ENCODE assay signal across 20 cellular contexts in the genomic region with DNA sequence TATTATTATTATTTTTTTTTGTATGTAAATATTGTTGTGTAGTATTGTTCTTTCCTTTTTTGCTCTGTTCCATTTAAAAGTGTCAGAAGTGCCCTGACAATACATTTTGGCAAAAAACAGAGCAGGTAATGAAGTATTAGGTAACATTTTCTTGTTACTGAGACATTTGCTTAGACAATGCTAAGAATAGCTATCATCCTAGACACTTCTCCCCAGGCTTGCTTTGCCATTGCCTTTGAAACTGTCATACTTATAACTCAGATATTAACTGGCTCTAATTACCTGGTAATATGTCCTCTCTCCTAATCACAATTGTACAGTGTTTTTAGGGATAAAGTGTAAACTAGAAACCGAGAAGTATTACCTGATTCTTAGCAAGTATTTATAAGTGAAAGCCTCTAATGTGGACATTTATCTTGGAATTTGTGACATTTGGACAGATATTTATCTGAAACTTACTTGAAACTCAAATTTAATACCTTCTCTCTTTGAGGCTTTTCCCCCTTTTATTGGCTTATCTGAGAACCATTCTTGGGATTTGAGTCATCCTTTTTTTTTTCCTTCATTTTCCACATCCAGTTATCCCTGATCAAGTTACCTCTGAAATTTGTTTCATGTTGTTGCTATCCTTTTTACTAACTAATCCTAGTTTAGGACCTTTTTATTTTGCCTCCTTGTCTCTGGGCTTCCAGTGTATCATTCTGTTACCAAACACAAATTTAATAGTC. TPM values are rescaled to one million over a fixed set of nuclear protein-coding genes. Genes with fewer than 3 reads are reported as not detected.
DNase-seq lines count a peak whose midpoint lies in the region; ATAC-seq and TF ChIP-seq lines count a peak whose summit lies in the region.
"Had no signal": no experiment of that assay in that cellular context is flagged by ENCODE, and none has a peak within 500 bp of the region (broad histone marks: within the 10 kb centered on the region; RNA-seq: fewer than 3 reads in every experiment).

No MANE protein-coding gene starts in this region.

- TF ChIP-seq CTCF in RWPE2 (IDR thresholded peaks at IDR 0.05; ENCODE audit: poor library complexity, severe bottlenecking), result no peak
- TF ChIP-seq CTCF in fibroblast of lung (conservative IDR thresholded peaks at IDR 0.05 in 1 of 2, IDR thresholded peaks at IDR 0.05 in 1 of 2; ENCODE audit: low read depth in 1 of 2, low read length in 2 of 2), result no peak
- no peak for TF ChIP-seq CTCF in gastrocnemius medialis (IDR thresholded peaks at IDR 0.05 in 4 of 5, conservative IDR thresholded peaks at IDR 0.05 in 1 of 5)
- no peak for TF ChIP-seq CTCF in H9 (conservative IDR thresholded peaks at IDR 0.05)

- H3K23ac ChIP-seq in mesendoderm (ENCODE audit: low read length) (no peak overlapping the region), H9 (ENCODE audit: insufficient read length, low read depth, low read length) (no peak overlapping the region)

- no peak for TF ChIP-seq POLR2A in gastrocnemius medialis (IDR thresholded peaks at IDR 0.05)

- H3K18ac ChIP-seq in mesendoderm (ENCODE audit: low read length) (no peak overlapping the region), H9 (ENCODE audit: insufficient read length, low read depth, low read length) (no peak overlapping the region)

- H3K4ac ChIP-seq in mesendoderm (ENCODE audit: low read depth, low read length), result no peak overlapping the region
- H3K4ac ChIP-seq in H9 (ENCODE audit: low read depth, low read length), result no peak overlapping the region

- no peak overlapping the region for H4K91ac ChIP-seq in H9 (ENCODE audit: insufficient read length, low read depth, low read length)

- H2BK120ac ChIP-seq in mesendoderm (ENCODE audit: low read depth, low read length), result no peak overlapping the region
- H2BK120ac ChIP-seq in H9 (ENCODE audit: low read depth, low read length, poor library complexity, severe bottlenecking), result no peak overlapping the region

- H3K4me3 ChIP-seq in RWPE2 (ENCODE audit: severe bottlenecking), result no peak overlapping the region
- H3K4me3 ChIP-seq in fibroblast of lung (replicated peaks in 1 of 4; ENCODE audit: control extremely low read depth in 1 of 4, insufficient read depth in 1 of 4, low read depth in 3 of 4, low read length in 4 of 4), result no peak overlapping the region
- no peak overlapping the region for H3K4me3 ChIP-seq in gastrocnemius medialis
- H3K4me3 ChIP-seq in mesendoderm (ENCODE audit: low read length), result no peak overlapping the region
- H3K4me3 ChIP-seq: ascending aorta, heart left ventricle, neural progenitor cell, stomach, upper lobe of right lung had no signal

- no peak overlapping the region for H2BK20ac ChIP-seq in H9 (ENCODE audit: low read depth, low read length, poor library complexity, severe bottlenecking)

- H3K4me1 Mint-ChIP-seq in activated T-cell treated with anti-CD3 and anti-CD28 coated beads, Interleukin-2, amount 50 U/mL, for 72 hours (ENCODE audit: low read depth), result peaks cover 68% of the 10 kb centered on the region
- peaks cover 84% of the 10 kb centered on the region for H3K4me1 Mint-ChIP-seq in activated T-cell treated with anti-CD3 and anti-CD28 coated beads, Interleukin-2, amount 50 U/mL, for 24 hours (ENCODE audit: low read depth)
- peaks cover 4 to 7% of the 10 kb centered on the region in 2 experiments for H3K4me1 Mint-ChIP-seq in H9
- H3K4me1 Mint-ChIP-seq: neural progenitor cell had no signal

- no peak for DNase-seq in activated T-cell treated with anti-CD3 and anti-CD28 coated beads, Interleukin-2, amount 50 U/mL, for 72 hours
- DNase-seq in activated T-cell treated with anti-CD3 and anti-CD28 coated beads, Interleukin-2, amount 50 U/mL, for 24 hours, result no peak
- DNase-seq in RWPE2 (ENCODE audit: low spot score), result no peak
- peak; percentile 26 to 57 for DNase-seq in fibroblast of lung (ENCODE audit: low read depth in 2 of 2)
- DNase-seq in gastrocnemius medialis, result no peak
- DNase-seq in mesendoderm, result no peak
- no peak for DNase-seq in H9
- DNase-seq: 8988T; activated effector memory CD4-positive, alpha-beta T cell treated with Interleukin-2 at 50 U/mL for 16 hours; heart left ventricle; NCI-H1694; NK-92 treated with Interleukin-12 subunit alpha and Interleukin-12 subunit beta, amount 100 ng/mL, for 24 hours; stomach; upper lobe of right lung had no signal

- H3K9ac ChIP-seq in fibroblast of lung (ENCODE audit: insufficient read depth, low read length) (no peak overlapping the region), mesendoderm (ENCODE audit: low read length) (no peak overlapping the region), H9 (ENCODE audit: extremely low read depth, insufficient read length, low read length) (no peak overlapping the region)
- H3K9ac ChIP-seq: neural progenitor cell had no signal

- H4K5ac ChIP-seq in mesendoderm (ENCODE audit: low read length) (no peak overlapping the region), H9 (ENCODE audit: insufficient read length, low read depth, low read length) (no peak overlapping the region)

- H3K4me3 Mint-ChIP-seq in activated T-cell treated with anti-CD3 and anti-CD28 coated beads, Interleukin-2, amount 50 U/mL, for 72 hours, result no peak overlapping the region
- H3K4me3 Mint-ChIP-seq in activated T-cell treated with anti-CD3 and anti-CD28 coated beads, Interleukin-2, amount 50 U/mL, for 24 hours, result no peak overlapping the region
- no peak overlapping the region for H3K4me3 Mint-ChIP-seq in H9
- H3K4me3 Mint-ChIP-seq: CD14-positive monocyte; dendritic cell treated with granulocyte-macrophage colony-stimulating factor and Interleukin-4, amounts not matched to agents 40 ng/mL and 50 ng/mL, for 4 days; neural progenitor cell had no signal

- no peaks in the 10 kb centered on the region for H3K9me3 Mint-ChIP-seq in activated T-cell treated with anti-CD3 and anti-CD28 coated beads, Interleukin-2, amount 50 U/mL, for 72 hours
- no peaks in the 10 kb centered on the region for H3K9me3 Mint-ChIP-seq in activated T-cell treated with anti-CD3 and anti-CD28 coated beads, Interleukin-2, amount 50 U/mL, for 24 hours
- no peaks in the 10 kb centered on the region for H3K9me3 Mint-ChIP-seq in H9
- H3K9me3 Mint-ChIP-seq: CD14-positive monocyte; dendritic cell treated with granulocyte-macrophage colony-stimulating factor and Interleukin-4, amounts not matched to agents 40 ng/mL and 50 ng/mL, for 4 days; neural progenitor cell had no signal

- intact Hi-C loops in gastrocnemius medialis (cut with DNase I; ENCODE audit: low total_unique reads), result no loop called here

- peaks cover 36% of the 10 kb centered on the region for H3K4me1 ChIP-seq in RWPE2 (ENCODE audit: insufficient read depth, poor library complexity, severe bottlenecking)
- peaks cover 4% of the 10 kb centered on the region for H3K4me1 ChIP-seq in fibroblast of lung (ENCODE audit: control insufficient read depth, extremely low read depth, insufficient read depth, low read length)
- H3K4me1 ChIP-seq in gastrocnemius medialis, result peaks cover 82 to 90% of the 10 kb centered on the region in 2 donors
- no peaks in the 10 kb centered on the region for H3K4me1 ChIP-seq in mesendoderm (ENCODE audit: control insufficient read depth, low read depth, low read length)
- no peaks in the 10 kb centered on the region; the same call in 1 of the 2 replicates for H3K4me1 ChIP-seq in H9 (ENCODE audit: insufficient read depth, low read length)
- H3K4me1 ChIP-seq: neural progenitor cell had no signal

- H3K27me3 Mint-ChIP-seq in activated T-cell treated with anti-CD3 and anti-CD28 coated beads, Interleukin-2, amount 50 U/mL, for 72 hours (ENCODE audit: low read depth), result no peaks in the 10 kb centered on the region
- no peaks in the 10 kb centered on the region for H3K27me3 Mint-ChIP-seq in activated T-cell treated with anti-CD3 and anti-CD28 coated beads, Interleukin-2, amount 50 U/mL, for 24 hours
- no peaks in the 10 kb centered on the region for H3K27me3 Mint-ChIP-seq in H9 (ENCODE audit: low read depth)
- H3K27me3 Mint-ChIP-seq: dendritic cell treated with granulocyte-macrophage colony-stimulating factor and Interleukin-4, amounts not matched to agents 40 ng/mL and 50 ng/mL, for 4 days had no signal

- H3K36me3 ChIP-seq in RWPE2 (ENCODE audit: low read depth) (peaks cover 39% of the 10 kb centered on the region), fibroblast of lung (ENCODE audit: control insufficient read depth, insufficient read depth, low read length) (no peaks in the 10 kb centered on the region), gastrocnemius medialis (no peaks in the 10 kb centered on the region), mesendoderm (ENCODE audit: control insufficient read depth, insufficient read depth, low read length) (no peaks in the 10 kb centered on the region)
- H3K36me3 ChIP-seq: ascending aorta, neural progenitor cell had no signal

- H3K56ac ChIP-seq in mesendoderm (ENCODE audit: low read length), result no peak overlapping the region
- H3K56ac ChIP-seq in H9 (ENCODE audit: insufficient read length, low read depth, low read length), result no peak overlapping the region

- H3K4me2 ChIP-seq in fibroblast of lung (ENCODE audit: extremely low read depth, insufficient read depth, low read length) (peak overlapping the region; percentile 37), mesendoderm (ENCODE audit: low read length) (no peak overlapping the region), H9 (ENCODE audit: insufficient read depth, insufficient read length, low read length) (no peak overlapping the region)
- H3K4me2 ChIP-seq: neural progenitor cell had no signal

- peak overlapping the region; percentile 23 for H3K27ac Mint-ChIP-seq in activated T-cell treated with anti-CD3 and anti-CD28 coated beads, Interleukin-2, amount 50 U/mL, for 72 hours
- H3K27ac Mint-ChIP-seq in activated T-cell treated with anti-CD3 and anti-CD28 coated beads, Interleukin-2, amount 50 U/mL, for 24 hours, result no peak overlapping the region
- peak overlapping the region in 1 of 3 experiments; percentile 81; a peak in 3 of 7 replicates for H3K27ac Mint-ChIP-seq in H9
- H3K27ac Mint-ChIP-seq: dendritic cell treated with granulocyte-macrophage colony-stimulating factor and Interleukin-4, amounts not matched to agents 40 ng/mL and 50 ng/mL, for 4 days; neural progenitor cell had no signal

- H2BK15ac ChIP-seq in mesendoderm (replicated peaks; ENCODE audit: low read depth) (no peak overlapping the region), H9 (ENCODE audit: low read depth, low read length) (no peak overlapping the region)

- H3K27ac ChIP-seq in RWPE2 (ENCODE audit: poor library complexity, severe bottlenecking), result peak overlapping the region; percentile 28
- H3K27ac ChIP-seq in fibroblast of lung (ENCODE audit: insufficient read depth, low read length), result no peak overlapping the region
- H3K27ac ChIP-seq in gastrocnemius medialis, result peak overlapping the region in 3 of 4 donors; percentile 5 to 36 (median 17)
- no peak overlapping the region for H3K27ac ChIP-seq in mesendoderm (ENCODE audit: low read depth, low read length)
- H3K27ac ChIP-seq in H9 (ENCODE audit: insufficient read length, low read depth, low read length), result no peak overlapping the region
- H3K27ac ChIP-seq: ascending aorta, heart left ventricle, neural progenitor cell, stomach, upper lobe of right lung had no signal

- H3K9me3 ChIP-seq in RWPE2 (ENCODE audit: severe bottlenecking), result no peaks in the 10 kb centered on the region
- H3K9me3 ChIP-seq in fibroblast of lung (ENCODE audit: control insufficient read depth, insufficient read depth, low read depth, low read length), result no peaks in the 10 kb centered on the region
- H3K9me3 ChIP-seq in gastrocnemius medialis, result no peaks in the 10 kb centered on the region
- H3K9me3 ChIP-seq in H9 (ENCODE audit: control insufficient read depth, low read depth, low read length), result no peaks in the 10 kb centered on the region
- H3K9me3 ChIP-seq: ascending aorta, stomach, upper lobe of right lung had no signal

- H2AK5ac ChIP-seq in mesendoderm (ENCODE audit: low read length) (no peak overlapping the region), H9 (ENCODE audit: insufficient read length, low read length) (no peak overlapping the region)

- H3K23me2 ChIP-seq in H9 (ENCODE audit: insufficient read length, low read depth, low read length, poor library complexity, severe bottlenecking), result no peaks in the 10 kb centered on the region

- no peak for ATAC-seq in activated T-cell treated with anti-CD3 and anti-CD28 coated beads, Interleukin-2, amount 50 U/mL, for 72 hours (replicated peaks in 1 of 2)
- ATAC-seq in RWPE2 (ENCODE audit: low read depth), result no peak
- no peak for ATAC-seq in gastrocnemius medialis
- no peak for ATAC-seq in activated CD4-positive, CD25-positive, alpha-beta regulatory T cell treated with anti-CD3 and anti-CD28 coated beads, Interleukin-2, amount 50 U/mL, for 24 hours
- ATAC-seq: heart left ventricle, Right ventricle myocardium inferior, upper lobe of right lung had no signal

- no CpG with 5 or more reads among the region's 1 CpG for WGBS in mesendoderm (ENCODE audit: extremely low coverage, insufficient coverage, low lambda C conversion rate)
- WGBS in H9 (ENCODE audit: extremely low coverage, insufficient read length, low lambda C conversion rate), result no CpG with 5 or more reads among the region's 1 CpG

- H4K8ac ChIP-seq in mesendoderm (ENCODE audit: low read depth, low read length), result no peak overlapping the region
- no peak overlapping the region for H4K8ac ChIP-seq in H9 (replicated peaks; ENCODE audit: insufficient read length, low read depth, low read length)

- no peak overlapping the region for H3K14ac ChIP-seq in H9 (ENCODE audit: insufficient read depth, low read length)

- H3K27me3 ChIP-seq in RWPE2 (ENCODE audit: insufficient read depth, poor library complexity, severe bottlenecking), result no peaks in the 10 kb centered on the region
- no peaks in the 10 kb centered on the region for H3K27me3 ChIP-seq in fibroblast of lung (ENCODE audit: control insufficient read depth, insufficient read depth, low read length)
- H3K27me3 ChIP-seq in gastrocnemius medialis, result no peaks in the 10 kb centered on the region
- H3K27me3 ChIP-seq in mesendoderm (ENCODE audit: insufficient read depth, low read length, poor library complexity), result no peaks in the 10 kb centered on the region
- H3K27me3 ChIP-seq in H9 (ENCODE audit: insufficient read depth, low read length), result no peaks in the 10 kb centered on the region
- H3K27me3 ChIP-seq: ascending aorta, heart left ventricle, neural progenitor cell, stomach, upper lobe of right lung had no signal

- H2BK12ac ChIP-seq in H9 (ENCODE audit: insufficient read length, low read depth, low read length), result no peak overlapping the region

- H2BK5ac ChIP-seq in mesendoderm (ENCODE audit: low read length), result no peak overlapping the region
- H2BK5ac ChIP-seq in H9 (ENCODE audit: insufficient read length, low read length), result no peak overlapping the region

- peaks cover 2 to 13% of the 10 kb centered on the region in 2 donors for H3K36me3 Mint-ChIP-seq in activated T-cell treated with anti-CD3 and anti-CD28 coated beads, Interleukin-2, amount 50 U/mL, for 72 hours (ENCODE audit: insufficient read depth in 2 of 2)
- peaks cover 60% of the 10 kb centered on the region for H3K36me3 Mint-ChIP-seq in activated T-cell treated with anti-CD3 and anti-CD28 coated beads, Interleukin-2, amount 50 U/mL, for 24 hours (ENCODE audit: low read depth)
- H3K36me3 Mint-ChIP-seq in H9 (ENCODE audit: insufficient read depth in 1 of 3, low read depth in 3 of 3), result peaks cover 5 to 10% (median 5%) of the 10 kb centered on the region in 3 experiments; a peak in 6 of 7 replicates

- H4K20me1 ChIP-seq in fibroblast of lung (ENCODE audit: control insufficient read depth, extremely low read depth, insufficient read depth, low read length) (peaks cover 6% of the 10 kb centered on the region), H9 (ENCODE audit: control insufficient read depth, insufficient read depth, insufficient read length) (no peaks in the 10 kb centered on the region)

- H3K79me1 ChIP-seq in mesendoderm (ENCODE audit: low read length), result peaks cover 2% of the 10 kb centered on the region
- no peaks in the 10 kb centered on the region for H3K79me1 ChIP-seq in H9 (ENCODE audit: insufficient read depth, low read depth, low read length, poor library complexity, severe bottlenecking)

- in situ Hi-C loops in gastrocnemius medialis (cut with MboI; ENCODE audit: low sequenced_read_pairs in 4 of 4), result loop anchor here in 1 of 4 donors (25.0 kb wide), 1 partner anchor 200 kb away; a partner anchor contains a TSS

- no peak overlapping the region for H2AFZ ChIP-seq in fibroblast of lung (ENCODE audit: low read length)
- no peak overlapping the region for H2AFZ ChIP-seq in H9 (ENCODE audit: low read length)
- H2AFZ ChIP-seq: neural progenitor cell had no signal

- no peak overlapping the region for H3T11ph ChIP-seq in H9 (ENCODE audit: low read length)

- H3K79me2 ChIP-seq in fibroblast of lung (ENCODE audit: control insufficient read depth, insufficient read depth, low read length), result peaks cover 93% of the 10 kb centered on the region
- H3K79me2 ChIP-seq in mesendoderm (ENCODE audit: control insufficient read depth, insufficient read depth, low read length), result peaks cover 78% of the 10 kb centered on the region
- H3K79me2 ChIP-seq in H9 (ENCODE audit: insufficient read depth, low read length), result peaks cover 61% of the 10 kb centered on the region; the same call in 1 of the 2 replicates

RNA-seq across cellular contexts. Expression of a gene that starts 13.1 kb away (rescaled TPM):
- 100 to 1,000 TPM; 206 to 227 TPM for total RNA-seq in activated T-cell treated with anti-CD3 and anti-CD28 coated beads, Interleukin-2, amount 50 U/mL, for 72 hours
- total RNA-seq in fibroblast of lung (15.7 and 27.9 TPM in 2 replicates), gastrocnemius medialis (10 to 100 TPM; 46.3 to 85.6 (median 68.3) TPM), H9 (2021) (158 and 161 TPM in 2 replicates)
- polyA plus RNA-seq in fibroblast of lung, result 52.4 and 62.3 TPM in 2 replicates
- polyA plus RNA-seq in fibroblast of lung (2012), result 54.7 and 56.4 TPM in 2 replicates
- polyA minus RNA-seq in fibroblast of lung (ENCODE audit: low replicate concordance), result 19.0 and 31.7 TPM in 2 replicates
- polyA plus RNA-seq in mesendoderm (2013, experiment 1 of 2), result 79.2 TPM
- polyA plus RNA-seq in mesendoderm (2013, experiment 2 of 2), result 73.9 TPM

Comparison
In these comparisons a context has a peak if more than half of its experiments do, and no peak if none do; other contexts are left out.
1. DNase-seq: peak in fibroblast of lung (2 of 2); none in activated T-cell treated with anti-CD3 and anti-CD28 coated beads, Interleukin-2, amount 50 U/mL, for 72 hours (0 of 2), activated T-cell treated with anti-CD3 and anti-CD28 coated beads, Interleukin-2, amount 50 U/mL, for 24 hours (single experiment), RWPE2 (single experiment), gastrocnemius medialis (0 of 2), mesendoderm (single experiment) and H9 (single experiment).
2. H3K27ac ChIP-seq: peak in RWPE2 (single experiment) and gastrocnemius medialis (3 of 4); none in fibroblast of lung (single experiment), mesendoderm (single experiment) and H9 (single experiment).